In genomic region chr14:61176686-61177085, GRCh38 we compare ENCODE assay signal across 22 cellular contexts.
DNase-seq lines count a peak whose midpoint lies in the region; ATAC-seq, FAIRE-seq and TF ChIP-seq lines count a peak whose summit lies in the region.
"Had no signal": no experiment of that assay in that cellular context is flagged by ENCODE, and none has a peak within 500 bp of the region (broad histone marks: within the 10 kb centered on the region; RNA-seq: fewer than 3 reads in every experiment).

No MANE protein-coding gene starts in this region.

- H3K4me3 Mint-ChIP-seq in activated CD4-positive, alpha-beta T cell treated with anti-CD3 and anti-CD28 coated beads for 36 hours, result no peak overlapping the region
- H3K4me3 Mint-ChIP-seq in activated CD4-positive, alpha-beta T cell treated with anti-CD3 and anti-CD28 coated beads, Interleukin-2, amount 10 ng/mL, durations not matched to agents 7 days and 5 days, result no peak overlapping the region
- H3K4me3 Mint-ChIP-seq in astrocyte (ENCODE audit: unreplicated experiment), result no peak overlapping the region
- H3K4me3 Mint-ChIP-seq in activated CD8-positive, alpha-beta memory T cell treated with anti-CD3 and anti-CD28 coated beads, Interleukin-2, amount 10 ng/mL, durations not matched to agents 7 days and 5 days, result no peak overlapping the region
- H3K4me3 Mint-ChIP-seq: GM23338 had no signal

- H3K4me2 ChIP-seq in HCT116 (ENCODE audit: low read length) (peak overlapping the region; percentile 76), astrocyte (ENCODE audit: low read length) (no peak overlapping the region)
- H3K4me2 ChIP-seq: GM23338 had no signal

- peak overlapping the region; percentile 95 for H3K27ac ChIP-seq in HCT116 (ENCODE audit: low read depth, low read length)
- no peak overlapping the region for H3K27ac ChIP-seq in astrocyte (ENCODE audit: low read depth, low read length)
- H3K27ac ChIP-seq: C4-2B had no signal

- H3K27me3 Mint-ChIP-seq in activated CD4-positive, alpha-beta T cell treated with anti-CD3 and anti-CD28 coated beads for 36 hours, result no peaks in the 10 kb centered on the region
- no peaks in the 10 kb centered on the region for H3K27me3 Mint-ChIP-seq in activated CD4-positive, alpha-beta T cell treated with anti-CD3 and anti-CD28 coated beads, Interleukin-2, amount 10 ng/mL, durations not matched to agents 7 days and 5 days
- no peaks in the 10 kb centered on the region for H3K27me3 Mint-ChIP-seq in astrocyte (ENCODE audit: low read depth, unreplicated experiment)
- H3K27me3 Mint-ChIP-seq in activated CD8-positive, alpha-beta memory T cell treated with anti-CD3 and anti-CD28 coated beads, Interleukin-2, amount 10 ng/mL, durations not matched to agents 7 days and 5 days, result peaks cover 8% of the 10 kb centered on the region

- no peaks in the 10 kb centered on the region for H3K27me3 ChIP-seq in HCT116 (ENCODE audit: insufficient read depth, low read length)
- H3K27me3 ChIP-seq in astrocyte (ENCODE audit: insufficient read depth, low read length), result no peaks in the 10 kb centered on the region
- H3K27me3 ChIP-seq in MG63, result no peaks in the 10 kb centered on the region

- H3K9me3 ChIP-seq in HCT116 (ENCODE audit: control insufficient read depth in 1 of 2, insufficient read depth in 1 of 2, low read depth in 1 of 2, low read length in 2 of 2) (no peaks in the 10 kb centered on the region), astrocyte (ENCODE audit: insufficient read depth, low read depth, low read length) (peaks cover 3% of the 10 kb centered on the region), MG63 (no peaks in the 10 kb centered on the region)

- BruUV-seq in HCT116 (replicated peaks; lab: Mats Ljungman, UMichigan), result no TSS peak

- no peaks in the 10 kb centered on the region for H3K9me2 ChIP-seq in HCT116 (ENCODE audit: insufficient read depth)

- RAD21 ChIA-PET in HCT116 (lab: Charles Lee; ENCODE audit: low non-redundant PET in 1 of 2, low total read pairs in 2 of 2, uncharacterized antibody in 2 of 2, unreplicated experiment in 2 of 2), result no interaction called here

- ATAC-seq in activated CD4-positive, alpha-beta T cell treated with anti-CD3 and anti-CD28 coated beads for 36 hours, result no peak
- ATAC-seq in HCT116, result no peak
- ATAC-seq in activated CD8-positive, alpha-beta memory T cell treated with anti-CD3 and anti-CD28 coated beads, Interleukin-2, amount 10 ng/mL, durations not matched to agents 7 days and 5 days, result no peak
- ATAC-seq: Panc1 had no signal

- H3K9me3 Mint-ChIP-seq in activated CD4-positive, alpha-beta T cell treated with anti-CD3 and anti-CD28 coated beads for 36 hours (ENCODE audit: low read depth), result peaks cover 7% of the 10 kb centered on the region
- H3K9me3 Mint-ChIP-seq in activated CD4-positive, alpha-beta T cell treated with anti-CD3 and anti-CD28 coated beads, Interleukin-2, amount 10 ng/mL, durations not matched to agents 7 days and 5 days, result peaks cover 3% of the 10 kb centered on the region
- peaks cover 10% of the 10 kb centered on the region for H3K9me3 Mint-ChIP-seq in astrocyte (ENCODE audit: unreplicated experiment)
- peaks cover 3% of the 10 kb centered on the region for H3K9me3 Mint-ChIP-seq in activated CD8-positive, alpha-beta memory T cell treated with anti-CD3 and anti-CD28 coated beads, Interleukin-2, amount 10 ng/mL, durations not matched to agents 7 days and 5 days (ENCODE audit: low read depth)

- no peak for TF ChIP-seq RAD21 in HCT116 (IDR thresholded peaks at IDR 0.05; ENCODE audit: low read depth)

- H3K4me1 ChIP-seq in HCT116 (ENCODE audit: control insufficient read depth in 1 of 2, insufficient read depth in 2 of 2, low read length in 2 of 2), result peaks cover 34 to 46% of the 10 kb centered on the region in 2 experiments
- peaks cover 32% of the 10 kb centered on the region for H3K4me1 ChIP-seq in astrocyte (ENCODE audit: insufficient read depth, low read length)

- H3K4me3 ChIP-seq in HCT116 (replicated peaks in 1 of 2; ENCODE audit: low read depth in 1 of 2, low read length in 2 of 2) (no peak overlapping the region), astrocyte (ENCODE audit: insufficient read depth, low read depth, low read length) (no peak overlapping the region), MG63 (no peak overlapping the region)
- H3K4me3 ChIP-seq: GM23338 had no signal

- TF ChIP-seq POLR2A in HCT116 (IDR thresholded peaks at IDR 0.05; ENCODE audit: borderline replicate concordance, extremely low read depth, insufficient read depth, insufficient read length), result no peak

- H3K9ac ChIP-seq in HCT116 (ENCODE audit: low read length) (0 out of 2 replicates have a peak overlapping the region, but pooled peaks have one; percentile 72), astrocyte (ENCODE audit: low read length) (no peak overlapping the region)

- POLR2A ChIA-PET in activated CD4-positive, alpha-beta T cell treated with anti-CD3 and anti-CD28 coated beads for 36 hours (lab: Charles Lee), result no interaction called here
- POLR2A ChIA-PET in activated CD4-positive, alpha-beta T cell treated with anti-CD3 and anti-CD28 coated beads, Interleukin-2, amount 10 ng/mL, durations not matched to agents 7 days and 5 days (lab: Charles Lee), result no interaction called here
- POLR2A ChIA-PET in HCT116 (lab: Charles Lee), result interaction anchor here (1.7 kb wide), 1 partner anchor 10 kb away, joined by 3 read pairs; no protein-coding TSS in a partner anchor

- peaks cover 46% of the 10 kb centered on the region for H3K4me1 Mint-ChIP-seq in activated CD4-positive, alpha-beta T cell treated with anti-CD3 and anti-CD28 coated beads for 36 hours
- peaks cover 22% of the 10 kb centered on the region for H3K4me1 Mint-ChIP-seq in activated CD4-positive, alpha-beta T cell treated with anti-CD3 and anti-CD28 coated beads, Interleukin-2, amount 10 ng/mL, durations not matched to agents 7 days and 5 days
- peaks cover 34% of the 10 kb centered on the region for H3K4me1 Mint-ChIP-seq in astrocyte (ENCODE audit: low read depth, unreplicated experiment)
- peaks cover 30% of the 10 kb centered on the region for H3K4me1 Mint-ChIP-seq in activated CD8-positive, alpha-beta memory T cell treated with anti-CD3 and anti-CD28 coated beads, Interleukin-2, amount 10 ng/mL, durations not matched to agents 7 days and 5 days

- H4K20me1 ChIP-seq in HCT116 (ENCODE audit: insufficient read depth), result no peaks in the 10 kb centered on the region
- no peaks in the 10 kb centered on the region for H4K20me1 ChIP-seq in astrocyte (ENCODE audit: insufficient read depth, low read length)

- TF ChIP-seq CTCF in HCT116 (IDR thresholded peaks at IDR 0.05 in 2 of 3, conservative IDR thresholded peaks at IDR 0.05 in 1 of 3; ENCODE audit: borderline replicate concordance in 1 of 3, insufficient read depth in 1 of 3, low read depth in 2 of 3, low read length in 2 of 3) (no peak), astrocyte (IDR thresholded peaks at IDR 0.05; ENCODE audit: insufficient read depth, low read depth, low read length) (no peak)

- no peak for FAIRE-seq in astrocyte (lab: Jason Lieb, UNC)
- FAIRE-seq: GM12891, GM18507 had no signal

- peak overlapping the region; percentile 88 for H3K27ac Mint-ChIP-seq in activated CD4-positive, alpha-beta T cell treated with anti-CD3 and anti-CD28 coated beads for 36 hours
- H3K27ac Mint-ChIP-seq in activated CD4-positive, alpha-beta T cell treated with anti-CD3 and anti-CD28 coated beads, Interleukin-2, amount 10 ng/mL, durations not matched to agents 7 days and 5 days, result no peak overlapping the region
- peak overlapping the region; percentile 34 for H3K27ac Mint-ChIP-seq in astrocyte (ENCODE audit: unreplicated experiment)
- no peak overlapping the region for H3K27ac Mint-ChIP-seq in activated CD8-positive, alpha-beta memory T cell treated with anti-CD3 and anti-CD28 coated beads, Interleukin-2, amount 10 ng/mL, durations not matched to agents 7 days and 5 days

- H2AFZ ChIP-seq in HCT116 (ENCODE audit: low read depth, low read length, poor library complexity, severe bottlenecking), result peak overlapping the region; percentile 93
- no peak overlapping the region for H2AFZ ChIP-seq in astrocyte (ENCODE audit: low read depth, low read length)

- H3K79me2 ChIP-seq in HCT116 (ENCODE audit: insufficient read depth, low read length) (no peaks in the 10 kb centered on the region), astrocyte (ENCODE audit: insufficient read depth, low read length) (no peaks in the 10 kb centered on the region)

- CTCF ChIA-PET in activated CD4-positive, alpha-beta T cell treated with anti-CD3 and anti-CD28 coated beads for 36 hours (lab: Charles Lee), result interaction anchor here (0.8 kb wide), 1 partner anchor 9 kb away, joined by 3 read pairs; no protein-coding TSS in a partner anchor
- CTCF ChIA-PET in activated CD4-positive, alpha-beta T cell treated with anti-CD3 and anti-CD28 coated beads, Interleukin-2, amount 10 ng/mL, durations not matched to agents 7 days and 5 days (lab: Charles Lee), result no interaction called here
- CTCF ChIA-PET in HCT116 (lab: Charles Lee), result no interaction called here
- CTCF ChIA-PET in activated CD8-positive, alpha-beta memory T cell treated with anti-CD3 and anti-CD28 coated beads, Interleukin-2, amount 10 ng/mL, durations not matched to agents 7 days and 5 days (lab: Charles Lee), result no interaction called here

- intact Hi-C loops in activated CD4-positive, alpha-beta T cell treated with anti-CD3 and anti-CD28 coated beads for 36 hours (cut with DNase I, micrococcal nuclease), result loop anchor here in 1 of 2 experiments (5.0 kb wide), 3 partner anchors 166 to 486 kb away; no protein-coding TSS in a partner anchor
- intact Hi-C loops in HCT116 (cut with micrococcal nuclease), result loop anchor here (5.0 kb wide), 1 partner anchor 74 kb away; no protein-coding TSS in a partner anchor

- DNase-seq in activated CD4-positive, alpha-beta T cell treated with anti-CD3 and anti-CD28 coated beads for 36 hours, result no peak
- DNase-seq in activated CD4-positive, alpha-beta T cell treated with anti-CD3 and anti-CD28 coated beads, Interleukin-2, amount 10 ng/mL, durations not matched to agents 7 days and 5 days, result no peak
- DNase-seq in HCT116 (ENCODE audit: low read depth, low spot score) (no peak), astrocyte (ENCODE audit: low read depth) (peak; percentile 53), iris pigment epithelial cell (ENCODE audit: low read depth) (peak; percentile 33), MG63 (no peak), HK-2 (ENCODE audit: unreplicated experiment) (no peak)
- DNase-seq in activated CD8-positive, alpha-beta memory T cell treated with anti-CD3 and anti-CD28 coated beads, Interleukin-2, amount 10 ng/mL, durations not matched to agents 7 days and 5 days, result no peak
- DNase-seq: DMS 273 treated with DMSO at 0.1 percent for 48 hours, GDM1, Kasumi-1, NCI-H1105, NCI-H1694, NCI-H2107, NCI-H2227 treated with DMSO at 0.1 percent for 48 hours, NCI-H524, Right ventricle myocardium superior had no signal

- H3K36me3 Mint-ChIP-seq in activated CD4-positive, alpha-beta T cell treated with anti-CD3 and anti-CD28 coated beads for 36 hours (ENCODE audit: low read depth), result no peaks in the 10 kb centered on the region
- H3K36me3 Mint-ChIP-seq in activated CD4-positive, alpha-beta T cell treated with anti-CD3 and anti-CD28 coated beads, Interleukin-2, amount 10 ng/mL, durations not matched to agents 7 days and 5 days (ENCODE audit: low read depth), result no peaks in the 10 kb centered on the region
- H3K36me3 Mint-ChIP-seq in astrocyte (ENCODE audit: low read depth, unreplicated experiment), result no peaks in the 10 kb centered on the region
- H3K36me3 Mint-ChIP-seq in activated CD8-positive, alpha-beta memory T cell treated with anti-CD3 and anti-CD28 coated beads, Interleukin-2, amount 10 ng/mL, durations not matched to agents 7 days and 5 days, result peaks cover 6% of the 10 kb centered on the region

- H3K36me3 ChIP-seq in HCT116 (ENCODE audit: control insufficient read depth in 1 of 2, insufficient read depth in 2 of 2, low read length in 2 of 2), result no peaks in the 10 kb centered on the region
- no peaks in the 10 kb centered on the region for H3K36me3 ChIP-seq in astrocyte (ENCODE audit: insufficient read depth, low read length)
- no peaks in the 10 kb centered on the region for H3K36me3 ChIP-seq in MG63

Comparison
In these comparisons a context has a peak if more than half of its experiments do, and no peak if none do; other contexts are left out.
1. H3K27ac Mint-ChIP-seq: peak in activated CD4-positive, alpha-beta T cell treated with anti-CD3 and anti-CD28 coated beads for 36 hours (single experiment) and astrocyte (single experiment); none in activated CD4-positive, alpha-beta T cell treated with anti-CD3 and anti-CD28 coated beads, Interleukin-2, amount 10 ng/mL, durations not matched to agents 7 days and 5 days (single experiment) and activated CD8-positive, alpha-beta memory T cell treated with anti-CD3 and anti-CD28 coated beads, Interleukin-2, amount 10 ng/mL, durations not matched to agents 7 days and 5 days (single experiment).
2. DNase-seq: peak in astrocyte (single experiment) and iris pigment epithelial cell (single experiment); none in activated CD4-positive, alpha-beta T cell treated with anti-CD3 and anti-CD28 coated beads for 36 hours (single experiment), activated CD4-positive, alpha-beta T cell treated with anti-CD3 and anti-CD28 coated beads, Interleukin-2, amount 10 ng/mL, durations not matched to agents 7 days and 5 days (single experiment), HCT116 (single experiment), MG63 (single experiment), activated CD8-positive, alpha-beta memory T cell treated with anti-CD3 and anti-CD28 coated beads, Interleukin-2, amount 10 ng/mL, durations not matched to agents 7 days and 5 days (single experiment) and HK-2 (single experiment).